15 cellular contexts compared by ENCODE assay signal in genomic region chr1:54459714-54460113, GRCh38. TPM values are rescaled to one million over a fixed set of nuclear protein-coding genes. Genes with fewer than 3 reads are reported as not detected.
DNase-seq lines count a peak whose midpoint lies in the region; ATAC-seq, FAIRE-seq and TF ChIP-seq lines count a peak whose summit lies in the region.
"Had no signal": no experiment of that assay in that cellular context is flagged by ENCODE, and none has a peak within 500 bp of the region (broad histone marks: within the 10 kb centered on the region; RNA-seq: fewer than 3 reads in every experiment).

No MANE protein-coding gene starts in this region.

- H3K27me3 Mint-ChIP-seq in T-helper 17 cell (no peaks in the 10 kb centered on the region), mesothelial cell of epicardium (ENCODE audit: low read depth) (no peaks in the 10 kb centered on the region)

- no peaks in the 10 kb centered on the region for H3K9me3 Mint-ChIP-seq in mesothelial cell of epicardium
- H3K9me3 Mint-ChIP-seq: activated B cell treated with CpG ODN at 0.5 μM for 24 hours had no signal

- H3K79me2 ChIP-seq in Loucy (ENCODE audit: insufficient read depth, low read length), result no peaks in the 10 kb centered on the region

- H3K4me1 Mint-ChIP-seq in T-helper 17 cell, result peaks cover 30% of the 10 kb centered on the region
- H3K4me1 Mint-ChIP-seq in mesothelial cell of epicardium, result peaks cover 67% of the 10 kb centered on the region
- H3K4me1 Mint-ChIP-seq: activated B cell treated with CpG ODN at 0.5 μM for 24 hours had no signal

- peak in 2 of 3 experiments; percentile 49 to 77 for DNase-seq in NCI-H1417 (lab: John Stamatoyannopoulos, UW)
- DNase-seq in NCI-H1417 treated with DMSO at 0.1 percent for 48 hours (lab: John Stamatoyannopoulos, UW), result no peak
- DNase-seq in T-helper 17 cell, result no peak
- DNase-seq in mesothelial cell of epicardium (ENCODE audit: low spot score in 2 of 2, unreplicated experiment in 2 of 2), result no peak
- no peak for DNase-seq in kidney glomerular epithelial cell (lab: John Stamatoyannopoulos, UW)
- no peak for DNase-seq in urothelium cell line (ENCODE audit: low spot score)
- DNase-seq: activated B cell treated with CpG ODN at 0.5 μM for 24 hours, Kasumi-1, naive B cell, NCI-H526 treated with DMSO at 0.1 percent for 48 hours, thyroid gland had no signal

- H3K27ac Mint-ChIP-seq in T-helper 17 cell (peak overlapping the region; percentile 93), mesothelial cell of epicardium (peak overlapping the region; percentile 87)
- H3K27ac Mint-ChIP-seq: activated B cell treated with CpG ODN at 0.5 μM for 24 hours had no signal

- no peak overlapping the region for H3K4me3 ChIP-seq in Loucy (ENCODE audit: low read length, poor library complexity, severe bottlenecking)
- H3K4me3 ChIP-seq: thyroid gland had no signal

- H3K9ac ChIP-seq in Loucy (ENCODE audit: low read depth, low read length, poor library complexity, severe bottlenecking), result no peak overlapping the region

- no peaks in the 10 kb centered on the region for H3K36me3 ChIP-seq in Loucy (ENCODE audit: insufficient read depth, low read length)
- H3K36me3 ChIP-seq: thyroid gland had no signal

- H4K20me1 ChIP-seq in Loucy (ENCODE audit: insufficient read depth, low read length, poor library complexity, severe bottlenecking), result no peaks in the 10 kb centered on the region

- TF ChIP-seq CTCF in Loucy (conservative IDR thresholded peaks at IDR 0.05; ENCODE audit: low read length) (no peak), mesothelial cell of epicardium (IDR thresholded peaks at IDR 0.05; ENCODE audit: unreplicated experiment) (no peak)

- ATAC-seq in T-helper 17 cell, result peak; percentile 19
- no peak for ATAC-seq in HG03097 (IDR thresholded peaks at IDR 0.05; ENCODE audit: low FRiP score, unreplicated experiment)

- H3K4me1 ChIP-seq in Loucy (ENCODE audit: insufficient read depth, low read length, poor library complexity, severe bottlenecking), result peaks cover 16% of the 10 kb centered on the region

- no peaks in the 10 kb centered on the region for H3K9me3 ChIP-seq in Loucy (ENCODE audit: insufficient read depth, low read depth, low read length)
- H3K9me3 ChIP-seq in T-helper 17 cell (ENCODE audit: control insufficient read depth, low read length, poor library complexity, severe bottlenecking), result no peaks in the 10 kb centered on the region
- H3K9me3 ChIP-seq: thyroid gland had no signal

- no peaks in the 10 kb centered on the region for H3K9me2 ChIP-seq in Loucy (replicated peaks; ENCODE audit: low read depth, low read length)

- no peaks in the 10 kb centered on the region for H3K27me3 ChIP-seq in Loucy (ENCODE audit: insufficient read depth, low read length, poor library complexity, severe bottlenecking)
- H3K27me3 ChIP-seq: thyroid gland had no signal

- no peak overlapping the region for H3K4me2 ChIP-seq in Loucy (ENCODE audit: low read depth, low read length, poor library complexity, severe bottlenecking)

- H3F3A ChIP-seq in Loucy (ENCODE audit: low read depth), result no peaks in the 10 kb centered on the region

- H3K4me3 Mint-ChIP-seq in T-helper 17 cell (peak overlapping the region; percentile 81), mesothelial cell of epicardium (peak overlapping the region; percentile 32)
- H3K4me3 Mint-ChIP-seq: activated B cell treated with CpG ODN at 0.5 μM for 24 hours, naive B cell had no signal

- peaks cover 5% of the 10 kb centered on the region for H3K36me3 Mint-ChIP-seq in T-helper 17 cell (ENCODE audit: low read depth)
- no peaks in the 10 kb centered on the region for H3K36me3 Mint-ChIP-seq in mesothelial cell of epicardium
- H3K36me3 Mint-ChIP-seq: naive B cell had no signal

- FAIRE-seq in urothelium cell line (lab: Jason Lieb, UNC), result no peak
- FAIRE-seq: colon, GM12891 had no signal

- peak overlapping the region; percentile 14; the same call in 1 of the 2 replicates for H2AFZ ChIP-seq in Loucy (ENCODE audit: low read length)

RNA-seq across cellular contexts. Expression of gene SSBP3, which starts 53.5 kb away (rescaled TPM):
- total RNA-seq in T-helper 17 cell (10 to 100 TPM; 64.9 to 67.4 TPM), mesothelial cell of epicardium (171 to 188 TPM (median 172 TPM) in 3 replicates)

Comparison
In these comparisons a context has a peak if more than half of its experiments do, and no peak if none do; other contexts are left out.
1. DNase-seq: peak in NCI-H1417 (2 of 3); none in NCI-H1417 treated with DMSO at 0.1 percent for 48 hours (single experiment), T-helper 17 cell (0 of 3), mesothelial cell of epicardium (0 of 2), kidney glomerular epithelial cell (single experiment) and urothelium cell line (single experiment).